8 cellular contexts compared by ENCODE assay signal in the genomic region with DNA sequence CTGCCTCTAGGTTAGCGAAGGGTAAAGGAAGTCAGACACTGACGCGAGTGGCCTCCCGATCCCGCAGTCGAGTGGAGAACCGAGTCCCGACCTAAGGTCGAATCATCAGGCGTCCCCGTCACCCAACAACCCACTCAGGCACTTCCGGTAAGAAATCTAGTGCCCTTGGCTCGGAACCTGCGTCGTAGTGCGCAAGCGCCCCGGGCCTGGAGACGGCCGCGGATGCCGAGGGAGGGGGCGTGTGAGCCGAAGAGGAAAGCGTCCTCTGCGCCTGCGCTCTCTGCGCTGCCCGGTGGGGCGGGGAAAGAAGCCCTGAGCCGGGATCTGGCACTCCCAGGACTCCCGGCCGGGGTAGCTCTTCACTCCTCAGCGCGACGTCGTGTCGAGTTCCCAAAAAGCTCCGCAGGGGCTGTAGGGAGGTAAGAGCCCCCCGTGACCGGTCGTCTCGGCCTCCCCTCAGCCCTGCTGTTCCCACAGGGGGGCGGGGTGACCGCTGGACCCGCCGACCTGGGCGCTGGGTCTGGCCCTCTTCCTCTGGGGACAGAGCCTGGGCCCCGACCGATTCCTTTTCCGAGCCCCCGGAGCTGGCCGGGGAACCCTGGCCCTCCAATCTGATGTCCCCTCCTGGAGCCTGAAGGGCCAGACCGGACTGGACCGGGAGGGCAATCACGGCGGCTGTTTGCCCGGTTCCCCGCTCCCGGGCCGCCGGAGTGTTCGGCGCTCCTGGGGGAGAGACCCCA.
DNase-seq lines count a peak whose midpoint lies in the region; ATAC-seq lines count a peak whose summit lies in the region.

A gene (plus strand): TSS at position 330 of the 740 bp plus-strand sequence. CDS start 26,084 bp downstream, outside the sequence.

- peaks cover 16% of the 10 kb centered on the region for H3K36me3 Mint-ChIP-seq in central memory CD8-positive, alpha-beta T cell (ENCODE audit: insufficient read depth)

- H3K27me3 Mint-ChIP-seq in central memory CD8-positive, alpha-beta T cell, result no peaks in the 10 kb centered on the region

- no peaks in the 10 kb centered on the region for H3K9me3 Mint-ChIP-seq in central memory CD8-positive, alpha-beta T cell

- H3K27ac Mint-ChIP-seq in central memory CD8-positive, alpha-beta T cell (ENCODE audit: low read depth), result peak within 1 kb of the TSS; percentile 100

- H3K4me1 Mint-ChIP-seq in central memory CD8-positive, alpha-beta T cell, result peaks cover 24% of the 10 kb centered on the region

- peak within 1 kb of the TSS; percentile 94 for H3K4me3 Mint-ChIP-seq in central memory CD8-positive, alpha-beta T cell

- ATAC-seq in GM19023 (IDR thresholded peaks at IDR 0.05; ENCODE audit: unreplicated experiment) (peak; percentile 89), HG03280 (IDR thresholded peaks at IDR 0.05; ENCODE audit: unreplicated experiment) (peak; percentile 87)
- ATAC-seq in central memory CD8-positive, alpha-beta T cell (replicated peaks; ENCODE audit: extremely low read depth, poor library complexity, severe bottlenecking), result peak; percentile 90

- DNase-seq in AG08396 (ENCODE audit: low spot score), result peak; percentile 99
- peak; percentile 97 for DNase-seq in NCI-H345 (lab: John Stamatoyannopoulos, UW)
- peak; percentile 89 to 95 (median 92) for DNase-seq in activated CD4-positive, CD25-positive, alpha-beta regulatory T cell (lab: John Stamatoyannopoulos, UW)
- DNase-seq in central memory CD8-positive, alpha-beta T cell (ENCODE audit: low spot score in 2 of 2), result peak; percentile 93 to 95
- peak; percentile 97 for DNase-seq in iris pigment epithelial cell (ENCODE audit: low read depth)
- DNase-seq in stimulated activated CD4-positive, alpha-beta T cell treated with anti-CD3 and anti-CD28 coated beads, Interleukin-12 subunit alpha, Interleukin-12 subunit beta, amount 100 ng/mL, for 24 hours (ENCODE audit: low read depth in 2 of 2), result peak; percentile 95 to 96

Comparison
In these comparisons a context has a peak if more than half of its experiments do, and no peak if none do; other contexts are left out.
1. Peak in every context shown above with its lines: DNase-seq and ATAC-seq.